In the genomic region with DNA sequence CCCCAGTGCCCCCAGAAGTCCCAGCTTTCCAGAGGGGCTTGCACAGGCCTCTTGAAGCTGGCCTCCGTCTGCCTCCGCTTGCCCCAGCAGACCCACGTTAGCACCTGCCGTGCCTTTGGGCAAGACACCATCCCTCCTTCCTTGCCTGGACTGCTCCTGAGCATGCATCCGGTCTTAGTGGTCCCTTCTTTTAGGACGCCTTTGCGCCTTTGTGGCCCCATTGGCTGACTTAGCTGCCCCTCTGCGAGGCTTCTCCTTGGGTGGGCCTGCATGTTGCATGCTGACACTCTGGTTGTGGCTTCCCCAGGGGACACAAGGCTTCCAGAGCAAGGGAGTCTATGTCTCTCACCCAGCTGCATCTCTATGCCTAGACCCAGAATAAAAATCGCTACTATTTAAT, we compare ENCODE assay signal across 35 cellular contexts. TPM values are rescaled to one million over a fixed set of nuclear protein-coding genes. Genes with fewer than 3 reads are reported as not detected.
"Had no signal": no experiment of that assay in that cellular context is flagged by ENCODE, and none has a peak within 500 bp of the region (broad histone marks: within the 10 kb centered on the region; RNA-seq: fewer than 3 reads in every experiment).

No MANE protein-coding gene starts in this region.

- H3K27ac ChIP-seq: body of pancreas, cardiac muscle cell, VCaP had no signal

- H3K36me3 Mint-ChIP-seq: activated CD4-positive, alpha-beta memory T cell treated with anti-CD3 and anti-CD28 coated beads for 36 hours; activated naive CD4-positive, alpha-beta T cell treated with anti-CD3 and anti-CD28 coated beads, Interleukin-2, amount 10 ng/mL, durations not matched to agents 7 days and 5 days; activated naive CD4-positive, alpha-beta T cell treated with anti-CD3 and anti-CD28 coated beads, Interleukin-2, amount 50 U/mL, for 24 hours; activated naive CD8-positive, alpha-beta T cell; activated naive CD8-positive, alpha-beta T cell treated with anti-CD3 and anti-CD28 coated beads, Interleukin-2, amount 10 ng/mL, durations not matched to agents 7 days and 5 days had no signal

- H3K27ac Mint-ChIP-seq: activated B cell treated with CpG ODN at 0.5 μM for 24 hours; activated CD4-positive, alpha-beta memory T cell treated with anti-CD3 and anti-CD28 coated beads for 36 hours; activated CD4-positive, alpha-beta T cell treated with anti-CD3 and anti-CD28 coated beads, Interleukin-2, amount 10 ng/mL, durations not matched to agents 24 days and 14 days; activated CD8-positive, alpha-beta T cell treated with anti-CD3 and anti-CD28 coated beads for 36 hours; activated naive CD4-positive, alpha-beta T cell treated with anti-CD3 and anti-CD28 coated beads, Interleukin-2, amount 10 ng/mL, durations not matched to agents 7 days and 5 days; activated naive CD4-positive, alpha-beta T cell treated with anti-CD3 and anti-CD28 coated beads, Interleukin-2, amount 50 U/mL, for 24 hours; activated naive CD8-positive, alpha-beta T cell; activated naive CD8-positive, alpha-beta T cell treated with anti-CD3 and anti-CD28 coated beads, Interleukin-2, amount 10 ng/mL, durations not matched to agents 7 days and 5 days; activated naive CD8-positive, alpha-beta T cell treated with anti-CD3 and anti-CD28 coated beads, Interleukin-2, amount 50 U/mL, for 24 hours; activated T-cell treated with anti-CD3 and anti-CD28 coated beads, Interleukin-2, amount 50 U/mL, for 72 hours; activated T-helper 1 cell treated with anti-CD3 and anti-CD28 coated beads, Interleukin-12 subunit alpha, Interleukin-12 subunit beta, Interleukin-2, Interleukin-4 antibody, amounts not matched to agents 30 ng/mL and 10 ng/mL and 1 ng/mL, durations not matched to agents 14 hours and 24 hours and 36 hours; activated T-helper 17 cell treated with anti-CD3 and anti-CD28 coated beads, Interleukin-2, amount 50 U/mL, for 72 hours; T-helper 1 cell treated with Interleukin-12 subunit alpha and Interleukin-12 subunit beta and Interleukin-4 antibody, amounts not matched to agents 30 μg/mL and 1 μg/mL, for 36 hours; T-helper 2 cell treated with Interferon-gamma antibody and Interleukin-4, amounts not matched to agents 5 μg/mL and 100 μg/mL, for 36 hours had no signal

- H3K4me1 ChIP-seq: body of pancreas had no signal

- H3K27me3 ChIP-seq: body of pancreas had no signal

- H3K9me3 Mint-ChIP-seq: activated B cell treated with CpG ODN at 0.5 μM for 24 hours; activated CD4-positive, alpha-beta memory T cell treated with anti-CD3 and anti-CD28 coated beads for 36 hours; activated CD4-positive, alpha-beta T cell treated with anti-CD3 and anti-CD28 coated beads, Interleukin-2, amount 10 ng/mL, durations not matched to agents 24 days and 14 days; activated CD8-positive, alpha-beta T cell treated with anti-CD3 and anti-CD28 coated beads for 36 hours; activated naive CD4-positive, alpha-beta T cell treated with anti-CD3 and anti-CD28 coated beads, Interleukin-2, amount 10 ng/mL, durations not matched to agents 7 days and 5 days; activated naive CD4-positive, alpha-beta T cell treated with anti-CD3 and anti-CD28 coated beads, Interleukin-2, amount 50 U/mL, for 24 hours; activated naive CD8-positive, alpha-beta T cell treated with anti-CD3 and anti-CD28 coated beads, Interleukin-2, amount 10 ng/mL, durations not matched to agents 7 days and 5 days; activated naive CD8-positive, alpha-beta T cell treated with anti-CD3 and anti-CD28 coated beads, Interleukin-2, amount 50 U/mL, for 24 hours; activated T-cell treated with anti-CD3 and anti-CD28 coated beads, Interleukin-2, amount 50 U/mL, for 4 hours; activated T-cell treated with anti-CD3 and anti-CD28 coated beads, Interleukin-2, amount 50 U/mL, for 72 hours; activated T-helper 1 cell treated with anti-CD3 and anti-CD28 coated beads, Interleukin-12 subunit alpha, Interleukin-12 subunit beta, Interleukin-2, Interleukin-4 antibody, amounts not matched to agents 30 ng/mL and 10 ng/mL and 1 ng/mL, durations not matched to agents 14 hours and 24 hours and 36 hours; activated T-helper 17 cell treated with anti-CD3 and anti-CD28 coated beads, Interleukin-2, amount 50 U/mL, for 72 hours; central memory CD8-positive, alpha-beta T cell; T-helper 1 cell treated with Interleukin-12 subunit alpha and Interleukin-12 subunit beta and Interleukin-4 antibody, amounts not matched to agents 30 μg/mL and 1 μg/mL, for 36 hours; T-helper 2 cell treated with Interferon-gamma antibody and Interleukin-4, amounts not matched to agents 5 μg/mL and 100 μg/mL, for 36 hours had no signal

- H3K4me1 Mint-ChIP-seq: activated CD4-positive, alpha-beta T cell treated with anti-CD3 and anti-CD28 coated beads, Interleukin-2, amount 10 ng/mL, durations not matched to agents 24 days and 14 days; activated naive CD4-positive, alpha-beta T cell treated with anti-CD3 and anti-CD28 coated beads, Interleukin-2, amount 10 ng/mL, durations not matched to agents 7 days and 5 days; activated naive CD4-positive, alpha-beta T cell treated with anti-CD3 and anti-CD28 coated beads, Interleukin-2, amount 50 U/mL, for 24 hours; activated T-helper 17 cell treated with anti-CD3 and anti-CD28 coated beads, Interleukin-2, amount 50 U/mL, for 72 hours; central memory CD8-positive, alpha-beta T cell had no signal

- H3K4me3 ChIP-seq: body of pancreas, cardiac muscle cell had no signal

- H3K4me3 Mint-ChIP-seq: activated B cell treated with CpG ODN at 0.5 μM for 24 hours; activated CD4-positive, alpha-beta memory T cell treated with anti-CD3 and anti-CD28 coated beads for 36 hours; activated CD4-positive, alpha-beta T cell treated with anti-CD3 and anti-CD28 coated beads, Interleukin-2, amount 10 ng/mL, durations not matched to agents 24 days and 14 days; activated CD8-positive, alpha-beta T cell treated with anti-CD3 and anti-CD28 coated beads for 36 hours; activated naive CD4-positive, alpha-beta T cell treated with anti-CD3 and anti-CD28 coated beads, Interleukin-2, amount 10 ng/mL, durations not matched to agents 7 days and 5 days; activated naive CD4-positive, alpha-beta T cell treated with anti-CD3 and anti-CD28 coated beads, Interleukin-2, amount 50 U/mL, for 24 hours; activated naive CD8-positive, alpha-beta T cell; activated naive CD8-positive, alpha-beta T cell treated with anti-CD3 and anti-CD28 coated beads, Interleukin-2, amount 10 ng/mL, durations not matched to agents 7 days and 5 days; activated naive CD8-positive, alpha-beta T cell treated with anti-CD3 and anti-CD28 coated beads, Interleukin-2, amount 50 U/mL, for 24 hours; activated T-cell treated with anti-CD3 and anti-CD28 coated beads, Interleukin-2, amount 50 U/mL, for 4 hours; activated T-cell treated with anti-CD3 and anti-CD28 coated beads, Interleukin-2, amount 50 U/mL, for 72 hours; activated T-helper 1 cell treated with anti-CD3 and anti-CD28 coated beads, Interleukin-12 subunit alpha, Interleukin-12 subunit beta, Interleukin-2, Interleukin-4 antibody, amounts not matched to agents 30 ng/mL and 10 ng/mL and 1 ng/mL, durations not matched to agents 14 hours and 24 hours and 36 hours; activated T-helper 17 cell treated with anti-CD3 and anti-CD28 coated beads, Interleukin-2, amount 50 U/mL, for 72 hours; central memory CD8-positive, alpha-beta T cell; T-helper 1 cell treated with Interleukin-12 subunit alpha and Interleukin-12 subunit beta and Interleukin-4 antibody, amounts not matched to agents 30 μg/mL and 1 μg/mL, for 36 hours; T-helper 2 cell treated with Interferon-gamma antibody and Interleukin-4, amounts not matched to agents 5 μg/mL and 100 μg/mL, for 36 hours had no signal

- ATAC-seq: activated CD8-positive, alpha-beta T cell treated with anti-CD3 and anti-CD28 coated beads for 36 hours; activated naive CD8-positive, alpha-beta T cell treated with anti-CD3 and anti-CD28 coated beads, Interleukin-2, amount 50 U/mL, for 24 hours; activated T-cell treated with anti-CD3 and anti-CD28 coated beads, Interleukin-2, amount 50 U/mL, for 4 hours; activated T-cell treated with anti-CD3 and anti-CD28 coated beads, Interleukin-2, amount 50 U/mL, for 72 hours; activated T-helper 17 cell treated with anti-CD3 and anti-CD28 coated beads, Interleukin-2, amount 50 U/mL, for 72 hours; body of pancreas had no signal

- DNase-seq: activated B cell treated with CpG ODN at 0.5 μM for 24 hours; activated CD4-positive, alpha-beta memory T cell treated with anti-CD3 and anti-CD28 coated beads for 36 hours; activated CD4-positive, alpha-beta T cell treated with anti-CD3 and anti-CD28 coated beads for 4 hours; activated CD4-positive, alpha-beta T cell treated with anti-CD3 and anti-CD28 coated beads, Interleukin-2, amount 10 ng/mL, durations not matched to agents 24 days and 14 days; activated CD4-positive, alpha-beta T cell treated with anti-CD3 and anti-CD28 coated beads, Interleukin-2, amount 50 U/mL, for 1 hour; activated CD4-positive, alpha-beta T cell treated with anti-CD3 and anti-CD28 coated beads, Interleukin-2, amount 50 U/mL, for 4 hours; activated CD4-positive, CD25-positive, alpha-beta regulatory T cell treated with anti-CD3 and anti-CD28 coated beads, Interleukin-2, amount 50 U/mL, for 72 hours; activated CD8-positive, alpha-beta memory T cell treated with anti-CD3 and anti-CD28 coated beads, Interleukin-2, amount 50 U/mL, for 4 hours; activated CD8-positive, alpha-beta T cell treated with anti-CD3 and anti-CD28 coated beads for 36 hours; activated effector memory CD4-positive, alpha-beta T cell treated with anti-CD3 and anti-CD28 coated beads, Interleukin-2, amount 50 U/mL, for 16 hours; activated naive CD4-positive, alpha-beta T cell treated with anti-CD3 and anti-CD28 coated beads, Interleukin-2, amount 10 ng/mL, durations not matched to agents 7 days and 5 days; activated naive CD4-positive, alpha-beta T cell treated with Interleukin-2 at 50 U/mL for 16 hours; activated naive CD8-positive, alpha-beta T cell treated with anti-CD3 and anti-CD28 coated beads, Interleukin-2, amount 10 ng/mL, durations not matched to agents 7 days and 5 days; activated naive CD8-positive, alpha-beta T cell treated with anti-CD3 and anti-CD28 coated beads, Interleukin-2, amount 50 U/mL, for 24 hours; activated T-cell treated with anti-CD3 and anti-CD28 coated beads for 4 hours; activated T-cell treated with anti-CD3 and anti-CD28 coated beads, Interleukin-2, amount 50 U/mL, for 1 hour; activated T-cell treated with anti-CD3 and anti-CD28 coated beads, Interleukin-2, amount 50 U/mL, for 4 hours; activated T-cell treated with anti-CD3 and anti-CD28 coated beads, Interleukin-2, amount 50 U/mL, for 72 hours; aorta; body of pancreas; caudate nucleus; cerebellar nuclear complex; T-helper 1 cell; T-helper 2 cell; T-helper 9 cell had no signal

- H3K9me3 ChIP-seq: body of pancreas had no signal

- H3K36me3 ChIP-seq: cardiac muscle cell had no signal

RNA-seq across cellular contexts. Expression of gene RHCG, which starts 56.6 kb away (rescaled TPM):
- total RNA-seq: activated B cell treated with CpG ODN at 0.5 μM for 24 hours; activated CD4-positive, alpha-beta memory T cell treated with anti-CD3 and anti-CD28 coated beads for 36 hours; activated CD4-positive, alpha-beta T cell treated with anti-CD3 and anti-CD28 coated beads, Interleukin-2, amount 10 ng/mL, durations not matched to agents 24 days and 14 days; activated CD8-positive, alpha-beta memory T cell treated with anti-CD3 and anti-CD28 coated beads for 36 hours; activated CD8-positive, alpha-beta T cell treated with anti-CD3 and anti-CD28 coated beads for 36 hours; activated naive CD8-positive, alpha-beta T cell treated with anti-CD3 and anti-CD28 coated beads, Interleukin-2, amount 10 ng/mL, durations not matched to agents 7 days and 5 days; activated T-cell treated with anti-CD3 and anti-CD28 coated beads, Interleukin-2, amount 50 U/mL, for 4 hours; activated T-cell treated with anti-CD3 and anti-CD28 coated beads, Interleukin-2, amount 50 U/mL, for 72 hours; activated T-helper 1 cell treated with anti-CD3 and anti-CD28 coated beads, Interleukin-12 subunit alpha, Interleukin-12 subunit beta, Interleukin-2, Interleukin-4 antibody, amounts not matched to agents 30 ng/mL and 10 ng/mL and 1 ng/mL, durations not matched to agents 14 hours and 24 hours and 36 hours; activated T-helper 17 cell treated with anti-CD3 and anti-CD28 coated beads, Interleukin-2, amount 50 U/mL, for 72 hours; aorta; cardiac muscle cell had no signal
